Comparison of ENCODE assay signal across 10 cellular contexts in the genomic region with DNA sequence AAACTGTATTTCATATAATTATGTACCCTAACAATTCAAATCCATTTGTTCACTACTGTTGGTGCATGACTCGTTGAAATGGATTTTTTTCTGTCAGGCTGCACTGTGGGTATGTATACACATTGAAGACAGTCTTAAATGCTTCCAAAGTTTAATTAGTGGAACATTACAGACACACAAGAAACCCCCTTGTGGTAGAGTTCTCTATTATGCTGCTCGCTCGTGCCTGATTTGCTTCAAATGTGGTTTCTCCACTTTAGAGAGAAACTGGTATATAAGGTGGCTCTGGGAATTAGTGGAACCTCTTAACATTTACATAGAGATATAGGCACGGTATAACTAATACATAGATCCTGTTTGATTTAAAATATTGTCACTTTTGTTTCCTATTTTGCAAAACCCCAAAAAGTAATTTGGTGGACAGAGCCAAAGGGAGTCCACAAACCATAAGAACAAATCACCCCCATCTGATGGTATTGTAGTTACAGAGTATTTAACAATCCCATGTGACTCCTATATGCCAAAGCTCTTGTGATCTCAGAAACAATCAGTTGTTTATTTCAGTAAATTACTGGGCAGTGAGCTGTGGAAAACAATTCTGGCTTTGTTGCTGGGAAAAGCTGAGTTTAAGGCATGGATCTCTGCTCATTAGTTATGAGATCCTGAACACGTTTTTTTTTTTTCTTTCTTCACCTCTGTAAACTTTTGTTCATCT.
DNase-seq lines count a peak whose midpoint lies in the region; ATAC-seq and TF ChIP-seq lines count a peak whose summit lies in the region.
"Had no signal": no experiment of that assay in that cellular context is flagged by ENCODE, and none has a peak within 500 bp of the region (broad histone marks: within the 10 kb centered on the region; RNA-seq: fewer than 3 reads in every experiment).

No MANE protein-coding gene starts in this region.

- intact Hi-C loops in A673 (cut with micrococcal nuclease; ENCODE audit: unreplicated experiment), result no loop called here

- no peaks in the 10 kb centered on the region for H3K36me3 ChIP-seq in A673 (ENCODE audit: insufficient read depth, low read length, poor library complexity, severe bottlenecking)

- POLR2A ChIA-PET in A673 (lab: Charles Lee; ENCODE audit: low non-redundant PET), result no interaction called here

- H3K4me3 ChIP-seq in A673 (ENCODE audit: low read depth, low read length, poor library complexity, severe bottlenecking) (no peak overlapping the region), fibroblast of mammary gland (ENCODE audit: control insufficient read depth, low read depth, low read length) (no peak overlapping the region)

- TF ChIP-seq CTCF in A673 (conservative IDR thresholded peaks at IDR 0.05; ENCODE audit: low read depth, low read length), result peak; percentile 48
- peak; percentile 14 for TF ChIP-seq CTCF in fibroblast of mammary gland (conservative IDR thresholded peaks at IDR 0.05; ENCODE audit: control insufficient read depth, insufficient read depth, low read depth, low read length)

- CTCF ChIA-PET in A673 (lab: Charles Lee), result interaction anchor here (0.6 to 0.7 kb wide), 2 partner anchors 251 to 1661 kb away, joined by 3 read pairs; no protein-coding TSS in a partner anchor

- DNase-seq in A673 (ENCODE audit: low spot score), result peak; percentile 21
- DNase-seq in fibroblast of mammary gland (ENCODE audit: low read depth), result peak; percentile 5
- no peak for DNase-seq in RKO (ENCODE audit: low spot score)
- DNase-seq in stimulated activated naive CD4-positive, alpha-beta T cell (lab: John Stamatoyannopoulos, UW), result no peak
- DNase-seq in HPDE6-E6E7 (ENCODE audit: extremely low spot score), result no peak
- no peak for DNase-seq in HUDEP-2 (lab: John Stamatoyannopoulos, UW; ENCODE audit: unreplicated experiment in 76 of 76)
- DNase-seq: activated CD4-positive, alpha-beta T cell treated with anti-CD3 and anti-CD28 coated beads, Interleukin-2, amount 50 U/mL, for 4 hours had no signal

- H3K27me3 ChIP-seq in A673 (replicated peaks; ENCODE audit: insufficient read depth, low read depth, low read length, poor library complexity), result no peaks in the 10 kb centered on the region

- no peaks in the 10 kb centered on the region for H3K9me3 ChIP-seq in A673 (ENCODE audit: low read depth, low read length, poor library complexity, severe bottlenecking)

- H3K4me1 ChIP-seq in A673 (ENCODE audit: insufficient read depth, low read length, poor library complexity, severe bottlenecking), result no peaks in the 10 kb centered on the region

- ATAC-seq in GM19372 (IDR thresholded peaks at IDR 0.05; ENCODE audit: low read depth, unreplicated experiment) (peak; percentile 44), HG03442 (IDR thresholded peaks at IDR 0.05; ENCODE audit: unreplicated experiment) (peak; percentile 29)
- ATAC-seq: Right ventricle myocardium inferior had no signal

- BruUV-seq in A673 (replicated peaks; lab: Mats Ljungman, UMichigan), result no TSS peak

- no peak overlapping the region for H3K27ac ChIP-seq in A673 (ENCODE audit: low read depth, low read length, poor library complexity, severe bottlenecking)

Comparison
In these comparisons a context has a peak if more than half of its experiments do, and no peak if none do; other contexts are left out.
1. DNase-seq: peak in A673 (single experiment) and fibroblast of mammary gland (single experiment); none in RKO (single experiment), stimulated activated naive CD4-positive, alpha-beta T cell (0 of 6), HPDE6-E6E7 (single experiment) and HUDEP-2 (0 of 76).